Comparison of ENCODE assay signal across 8 cellular contexts in the genomic region with DNA sequence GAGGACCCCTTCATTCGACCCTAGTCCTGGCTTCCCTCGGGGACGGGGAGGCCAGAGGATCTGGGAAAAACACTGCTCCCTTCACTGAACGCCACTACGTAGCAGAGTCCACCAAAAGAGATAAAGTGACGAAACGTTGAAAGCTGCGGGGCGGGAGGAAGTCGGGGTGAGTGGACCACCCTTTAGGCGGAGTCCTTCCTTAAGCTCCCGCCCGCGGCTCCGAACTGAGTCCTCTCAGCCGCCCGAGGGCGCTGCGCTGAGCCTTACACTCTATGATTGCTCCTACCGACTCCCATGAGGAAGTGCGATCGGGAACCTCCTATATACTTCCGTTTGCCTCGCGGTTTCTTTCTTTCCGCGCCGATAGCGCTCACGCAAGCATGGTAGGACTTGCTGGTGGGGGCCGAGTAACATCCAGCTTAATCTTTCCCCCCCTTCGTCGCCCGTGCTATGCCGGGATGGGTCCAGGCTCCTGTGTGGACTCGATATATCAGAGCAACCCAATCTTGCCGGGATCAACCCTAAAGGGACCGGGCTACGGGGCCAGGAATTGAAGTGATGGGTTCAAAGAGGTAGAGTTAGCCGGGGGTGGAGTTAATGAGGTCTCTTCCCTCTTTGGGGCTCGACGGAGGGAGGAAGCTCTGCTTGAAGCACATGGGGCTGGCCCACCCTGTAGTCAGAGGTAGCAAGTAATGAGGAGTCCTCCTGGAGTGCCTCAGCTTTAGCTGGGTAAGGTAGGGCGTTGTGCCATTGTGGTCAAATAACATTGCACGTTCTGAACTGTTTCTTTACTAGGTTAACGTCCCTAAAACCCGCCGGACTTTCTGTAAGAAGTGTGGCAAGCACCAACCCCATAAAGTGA. TPM values are rescaled to one million over a fixed set of nuclear protein-coding genes. Genes with fewer than 3 reads are reported as not detected.
DNase-seq lines count a peak whose midpoint lies in the region; ATAC-seq and TF ChIP-seq lines count a peak whose summit lies in the region.

A gene (plus strand): TSS at position 348 of the 862 bp plus-strand sequence. CDS start 33 bp downstream, at position 381.

- CTCF ChIA-PET in activated CD4-positive, alpha-beta T cell treated with anti-CD3 and anti-CD28 coated beads, Interleukin-2, amount 10 ng/mL, durations not matched to agents 7 days and 5 days (lab: Charles Lee) = interaction anchor here (0.6 to 2.0 kb wide), 12 partner anchors 9 to 557 kb away, joined by 3 to 16 read pairs (median 5); a partner anchor contains a TSS

- H3K36me3 ChIP-seq in right lobe of liver = peaks cover 0 to 5% (median 1%) of the 10 kb centered on the region in 4 donors

- H3K27me3 Mint-ChIP-seq in activated CD4-positive, alpha-beta T cell treated with anti-CD3 and anti-CD28 coated beads, Interleukin-2, amount 10 ng/mL, durations not matched to agents 7 days and 5 days = no peaks in the 10 kb centered on the region

- peak within 1 kb of the TSS; percentile 48 to 61 (median 59) for H3K4me3 ChIP-seq in right lobe of liver

- DNase-seq in C1 segment of cervical spinal cord (lab: John Stamatoyannopoulos, UW) (peak in 13 of 14 donors; percentile 2 to 72 (median 49)), NCI-H526 treated with DMSO at 0.1 percent for 48 hours (lab: John Stamatoyannopoulos, UW) (peak; percentile 83), dermis microvascular lymphatic vessel endothelial cell (ENCODE audit: low read depth in 2 of 2) (peak; percentile 81 to 90), right lobe of liver (peak; percentile 82 to 87 (median 85))
- peak; percentile 82 for DNase-seq in activated CD4-positive, alpha-beta T cell treated with anti-CD3 and anti-CD28 coated beads, Interleukin-2, amount 10 ng/mL, durations not matched to agents 7 days and 5 days
- peak; percentile 75 to 84 for DNase-seq in stimulated activated CD4-positive, alpha-beta T cell treated with anti-CD3 and anti-CD28 coated beads, Interleukin-4, amount 100 ng/mL, for 4 hours

- no peaks in the 10 kb centered on the region for H3K9me3 Mint-ChIP-seq in activated CD4-positive, alpha-beta T cell treated with anti-CD3 and anti-CD28 coated beads, Interleukin-2, amount 10 ng/mL, durations not matched to agents 7 days and 5 days

- peaks cover 25% of the 10 kb centered on the region for H3K4me1 Mint-ChIP-seq in activated CD4-positive, alpha-beta T cell treated with anti-CD3 and anti-CD28 coated beads, Interleukin-2, amount 10 ng/mL, durations not matched to agents 7 days and 5 days

- ATAC-seq in GM19328 (IDR thresholded peaks at IDR 0.05; ENCODE audit: unreplicated experiment) (peak; percentile 80), HG03520 (IDR thresholded peaks at IDR 0.05; ENCODE audit: unreplicated experiment) (peak; percentile 67), right lobe of liver (peak; percentile 98 to 100 (median 98))

- peak within 1 kb of the TSS; percentile 88 for H3K27ac Mint-ChIP-seq in activated CD4-positive, alpha-beta T cell treated with anti-CD3 and anti-CD28 coated beads, Interleukin-2, amount 10 ng/mL, durations not matched to agents 7 days and 5 days

- TF ChIP-seq CTCF in right lobe of liver (IDR thresholded peaks at IDR 0.05) = peak; percentile 51 to 73 (median 70)

- no peaks in the 10 kb centered on the region for H3K9me3 ChIP-seq in right lobe of liver

- peaks cover 33% of the 10 kb centered on the region for H3K36me3 Mint-ChIP-seq in activated CD4-positive, alpha-beta T cell treated with anti-CD3 and anti-CD28 coated beads, Interleukin-2, amount 10 ng/mL, durations not matched to agents 7 days and 5 days (ENCODE audit: low read depth)

- H3K4me3 Mint-ChIP-seq in activated CD4-positive, alpha-beta T cell treated with anti-CD3 and anti-CD28 coated beads, Interleukin-2, amount 10 ng/mL, durations not matched to agents 7 days and 5 days = peak within 1 kb of the TSS; percentile 96

- intact Hi-C loops in right lobe of liver (cut with DNase I) = no loop called here

- POLR2A ChIA-PET in activated CD4-positive, alpha-beta T cell treated with anti-CD3 and anti-CD28 coated beads, Interleukin-2, amount 10 ng/mL, durations not matched to agents 7 days and 5 days (lab: Charles Lee) = interaction anchor here (1.3 kb wide), 1 partner anchor 12 kb away, joined by 10 read pairs; no protein-coding TSS in a partner anchor

- TF ChIP-seq POLR2A in right lobe of liver (IDR thresholded peaks at IDR 0.05) = peak; percentile 82

- 44% methylated on average over 27 of the region's 47 CpGs for WGBS in right lobe of liver (ENCODE audit: insufficient coverage, low coverage, low lambda C conversion rate, missing lambda C conversion rate)

- peak within 1 kb of the TSS; percentile 20 to 59 (median 51) for H3K27ac ChIP-seq in right lobe of liver

- no peaks in the 10 kb centered on the region for H3K4me1 ChIP-seq in right lobe of liver

- H3K27me3 ChIP-seq in right lobe of liver = peaks cover 0 to 3% of the 10 kb centered on the region in 2 donors

RNA-seq across cellular contexts. Expression of the gene that starts here (rescaled TPM):
- total RNA-seq in activated CD4-positive, alpha-beta T cell treated with anti-CD3 and anti-CD28 coated beads, Interleukin-2, amount 10 ng/mL, durations not matched to agents 7 days and 5 days = 100 to 1,000 TPM; 255 to 425 TPM
- total RNA-seq in dermis microvascular lymphatic vessel endothelial cell (206 and 253 TPM in 2 replicates), right lobe of liver (1,000 to 10,000 TPM in 1 of 6 experiments, 100 to 1,000 TPM in 1, 10 to 100 TPM in 4; 30.5 to 1,059 (median 46.3) TPM)

Comparison
In these comparisons a context has a peak if more than half of its experiments do, and no peak if none do; other contexts are left out.
1. Peak in every context shown above with its lines: DNase-seq, ATAC-seq, H3K4me3 ChIP-seq and H3K27ac ChIP-seq.